8 cellular contexts compared by ENCODE assay signal in the genomic region with DNA sequence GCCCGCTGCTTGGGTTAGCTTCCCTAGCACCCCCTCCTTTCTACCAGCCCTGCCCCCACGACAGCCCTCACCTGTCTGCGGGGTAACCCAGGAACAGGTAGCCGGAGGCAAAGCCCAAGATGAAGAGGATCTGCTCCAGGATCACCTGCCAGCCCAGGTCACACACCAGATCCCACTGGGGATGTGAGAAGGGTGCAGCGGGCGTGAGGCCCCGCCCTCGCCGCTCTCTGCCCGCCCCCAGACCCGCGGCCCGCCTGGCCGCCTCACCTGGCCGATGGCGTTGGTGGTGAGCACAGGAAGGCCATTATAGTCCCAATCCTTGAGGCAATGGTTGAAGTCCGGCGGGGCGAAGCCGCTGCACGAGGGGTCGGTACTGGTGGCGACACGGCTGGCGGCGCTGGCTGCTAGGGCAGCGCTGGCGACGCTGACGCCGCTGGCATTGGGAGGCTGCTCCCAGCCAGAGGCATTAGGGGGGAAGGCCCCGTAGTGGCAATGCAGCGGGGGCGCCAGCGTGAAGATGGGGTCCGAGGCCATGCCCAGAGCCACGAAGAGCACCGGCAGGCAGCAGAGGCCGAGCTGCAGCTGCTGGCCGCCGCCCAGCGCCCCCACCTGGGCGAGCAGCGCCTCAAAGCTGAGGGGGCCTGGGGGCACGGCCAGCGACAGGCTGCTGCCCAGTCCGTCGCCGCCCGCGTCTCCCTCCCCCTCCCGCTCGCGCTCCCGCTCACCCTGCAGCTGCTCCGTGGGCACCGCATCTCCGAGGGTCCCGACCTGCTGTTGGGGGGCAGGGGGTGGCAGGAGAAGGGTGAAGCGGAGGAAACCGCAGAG. TPM values are rescaled to one million over a fixed set of nuclear protein-coding genes. Genes with fewer than 3 reads are reported as not detected.
DNase-seq lines count a peak whose midpoint lies in the region; ATAC-seq and TF ChIP-seq lines count a peak whose summit lies in the region.

No MANE protein-coding gene starts in this region.

- H4K20me1 ChIP-seq in SK-N-SH (ENCODE audit: insufficient read depth) (no peaks in the 10 kb centered on the region), neural cell (ENCODE audit: insufficient read depth) (no peaks in the 10 kb centered on the region)

- DNase-seq in EL (peak; percentile 10), SK-N-SH (peak; percentile 93), fibroblast of pulmonary artery (ENCODE audit: low read depth) (no peak), HUDEP-2 (lab: John Stamatoyannopoulos, UW; ENCODE audit: unreplicated experiment in 76 of 76) (no peak), cerebellar nuclear complex (lab: John Stamatoyannopoulos, UW) (no peak)

- H3K27me3 ChIP-seq in SK-N-SH (ENCODE audit: insufficient read depth) (no peaks in the 10 kb centered on the region), neural cell (ENCODE audit: insufficient read depth, low read depth, low read length) (no peaks in the 10 kb centered on the region)

- H3K4me1 ChIP-seq in SK-N-SH (ENCODE audit: control insufficient read depth in 1 of 2, insufficient read depth in 2 of 2, low read depth in 1 of 2, low read length in 1 of 2) = peaks cover 0 to 12% of the 10 kb centered on the region in 2 experiments; a peak in 1 of 4 replicates

- TF ChIP-seq RAD21 in SK-N-SH (IDR thresholded peaks at IDR 0.05; ENCODE audit: low read length) = no peak
- no peak for TF ChIP-seq RAD21 in neural cell (conservative IDR thresholded peaks at IDR 0.05)

- H3K27ac ChIP-seq in SK-N-SH (ENCODE audit: low read depth in 2 of 2, low read length in 1 of 2) (peak overlapping the region in 1 of 2 experiments; percentile 92; a peak in 2 of 4 replicates), neural cell (ENCODE audit: low read length) (peak overlapping the region; percentile 93)

- H3K4me3 ChIP-seq in SK-N-SH (ENCODE audit: low read depth in 2 of 2, low read length in 1 of 2) (peak overlapping the region; percentile 81 to 82), fibroblast of pulmonary artery (replicated peaks; ENCODE audit: low read depth, low read length) (peak overlapping the region; percentile 66), neural cell (ENCODE audit: low read length) (peak overlapping the region; percentile 99)

- POLR2A ChIA-PET in SK-N-SH (lab: Yijun Ruan, JAX) = interaction anchor here (0.6 to 4.1 kb wide), 7 partner anchors 9 to 128 kb away, joined by 3 to 45 read pairs (median 7); a partner anchor contains a TSS

- ATAC-seq in GM21526 (IDR thresholded peaks at IDR 0.05; ENCODE audit: low FRiP score, unreplicated experiment) (no peak), HG03139 (IDR thresholded peaks at IDR 0.05; ENCODE audit: unreplicated experiment) (no peak)

- no peaks in the 10 kb centered on the region for H3K9me2 ChIP-seq in SK-N-SH
- H3K9me2 ChIP-seq in neural cell (ENCODE audit: insufficient read depth, low read length) = no peaks in the 10 kb centered on the region

- H3K9ac ChIP-seq in SK-N-SH = peak overlapping the region; percentile 49
- H3K9ac ChIP-seq in neural cell (ENCODE audit: low read length) = peak overlapping the region; percentile 97

- 22% methylated on average over 15 of the region's 61 CpGs for WGBS in SK-N-SH (ENCODE audit: low lambda C conversion rate)

- H3K79me2 ChIP-seq in SK-N-SH (ENCODE audit: insufficient read depth) (no peaks in the 10 kb centered on the region), neural cell (replicated peaks; ENCODE audit: insufficient read depth, low read length) (no peaks in the 10 kb centered on the region)

- H3F3A ChIP-seq in SK-N-SH (replicated peaks; ENCODE audit: insufficient read depth) = no peaks in the 10 kb centered on the region
- H3F3A ChIP-seq in neural cell (ENCODE audit: insufficient read depth, low read length, poor library complexity, severe bottlenecking) = no peaks in the 10 kb centered on the region

- TF ChIP-seq EP300 in SK-N-SH (IDR thresholded peaks at IDR 0.05; ENCODE audit: borderline replicate concordance in 1 of 2, low read depth in 1 of 2, low read length in 1 of 2) (no peak), neural cell (conservative IDR thresholded peaks at IDR 0.05; ENCODE audit: poor library complexity, severe bottlenecking) (no peak)

- no peaks in the 10 kb centered on the region for H3K9me3 ChIP-seq in SK-N-SH
- H3K9me3 ChIP-seq in neural cell (ENCODE audit: low read length) = no peaks in the 10 kb centered on the region

- CTCF ChIA-PET in SK-N-SH (lab: Yijun Ruan, JAX) = interaction anchor here (0.6 to 4.0 kb wide), 15 partner anchors 9 to 532 kb away, joined by 3 to 30 read pairs (median 4); a partner anchor contains a TSS

- TF ChIP-seq CTCF in SK-N-SH (IDR thresholded peaks at IDR 0.05) (peak; percentile 22), fibroblast of pulmonary artery (IDR thresholded peaks at IDR 0.05; ENCODE audit: low read length, missing control alignments) (no peak), neural cell (IDR thresholded peaks at IDR 0.05; ENCODE audit: poor library complexity, severe bottlenecking) (peak; percentile 50)

- peaks cover 0 to 2% of the 10 kb centered on the region in 2 experiments for H3K36me3 ChIP-seq in SK-N-SH (replicated peaks in 1 of 2; ENCODE audit: control insufficient read depth in 1 of 2, insufficient read depth in 2 of 2, low read length in 1 of 2)
- no peaks in the 10 kb centered on the region for H3K36me3 ChIP-seq in neural cell (ENCODE audit: insufficient read depth, low read length)

- H2AFZ ChIP-seq in SK-N-SH (ENCODE audit: low read depth) (peak overlapping the region; percentile 77; the same call in 1 of the 2 replicates), neural cell (ENCODE audit: low read depth, low read length) (peak overlapping the region; percentile 71)

- peak overlapping the region; percentile 96 for H3K4me2 ChIP-seq in SK-N-SH
- peak overlapping the region; percentile 87 for H3K4me2 ChIP-seq in neural cell (ENCODE audit: low read length)

TF ChIP-seq in SK-N-SH, 30 proteins besides CTCF, POLR2A, EP300 and RAD21:
- TF ChIP-seq MXI1 (IDR thresholded peaks at IDR 0.05; ENCODE audit: low read depth, low read length) (peak; percentile 32), TEAD4 (IDR thresholded peaks at IDR 0.05; ENCODE audit: borderline replicate concordance, insufficient read depth) (no peak)
- TF ChIP-seq, protein P1, sequence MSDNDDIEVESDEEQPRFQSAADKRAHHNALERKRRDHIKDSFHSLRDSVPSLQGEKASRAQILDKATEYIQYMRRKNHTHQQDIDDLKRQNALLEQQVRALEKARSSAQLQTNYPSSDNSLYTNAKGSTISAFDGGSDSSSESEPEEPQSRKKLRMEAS (IDR thresholded peaks at IDR 0.05; ENCODE audit: low read depth) = peak; percentile 10; the same call in 1 of the 2 replicates

TF ChIP-seq in neural cell, 6 proteins besides CTCF, POLR2A, EP300 and RAD21 (continues in another document):
- TF ChIP-seq EZH2 (IDR thresholded peaks at IDR 0.05; ENCODE audit: borderline replicate concordance, insufficient read depth, low read length, poor library complexity, severe bottlenecking) = no peak
- TF ChIP-seq, protein P2, sequence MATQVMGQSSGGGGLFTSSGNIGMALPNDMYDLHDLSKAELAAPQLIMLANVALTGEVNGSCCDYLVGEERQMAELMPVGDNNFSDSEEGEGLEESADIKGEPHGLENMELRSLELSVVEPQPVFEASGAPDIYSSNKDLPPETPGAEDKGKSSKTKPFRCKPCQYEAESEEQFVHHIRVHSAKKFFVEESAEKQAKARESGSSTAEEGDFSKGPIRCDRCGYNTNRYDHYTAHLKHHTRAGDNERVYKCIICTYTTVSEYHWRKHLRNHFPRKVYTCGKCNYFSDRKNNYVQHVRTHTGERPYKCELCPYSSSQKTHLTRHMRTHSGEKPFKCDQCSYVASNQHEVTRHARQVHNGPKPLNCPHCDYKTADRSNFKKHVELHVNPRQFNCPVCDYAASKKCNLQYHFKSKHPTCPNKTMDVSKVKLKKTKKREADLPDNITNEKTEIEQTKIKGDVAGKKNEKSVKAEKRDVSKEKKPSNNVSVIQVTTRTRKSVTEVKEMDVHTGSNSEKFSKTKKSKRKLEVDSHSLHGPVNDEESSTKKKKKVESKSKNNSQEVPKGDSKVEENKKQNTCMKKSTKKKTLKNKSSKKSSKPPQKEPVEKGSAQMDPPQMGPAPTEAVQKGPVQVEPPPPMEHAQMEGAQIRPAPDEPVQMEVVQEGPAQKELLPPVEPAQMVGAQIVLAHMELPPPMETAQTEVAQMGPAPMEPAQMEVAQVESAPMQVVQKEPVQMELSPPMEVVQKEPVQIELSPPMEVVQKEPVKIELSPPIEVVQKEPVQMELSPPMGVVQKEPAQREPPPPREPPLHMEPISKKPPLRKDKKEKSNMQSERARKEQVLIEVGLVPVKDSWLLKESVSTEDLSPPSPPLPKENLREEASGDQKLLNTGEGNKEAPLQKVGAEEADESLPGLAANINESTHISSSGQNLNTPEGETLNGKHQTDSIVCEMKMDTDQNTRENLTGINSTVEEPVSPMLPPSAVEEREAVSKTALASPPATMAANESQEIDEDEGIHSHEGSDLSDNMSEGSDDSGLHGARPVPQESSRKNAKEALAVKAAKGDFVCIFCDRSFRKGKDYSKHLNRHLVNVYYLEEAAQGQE (IDR thresholded peaks at IDR 0.05; ENCODE audit: borderline replicate concordance) = no peak
- no peak for TF ChIP-seq TAF1 (IDR thresholded peaks at IDR 0.05; ENCODE audit: low read depth)
- no peak for TF ChIP-seq MXI1 (conservative IDR thresholded peaks at IDR 0.05; ENCODE audit: poor library complexity, severe bottlenecking)

RNA-seq across cellular contexts. Expression of a gene that starts 0.8 kb away (rescaled TPM):
- polyA plus RNA-seq in SK-N-SH (2012; rRNA removed) (20.6 and 27.2 TPM in 2 replicates), neural cell (182 and 201 TPM in 2 replicates)
- polyA plus RNA-seq in SK-N-SH (2012; cell fraction: cytosol; rRNA removed) = 6.7 and 12.0 TPM in 2 replicates
- polyA plus RNA-seq in SK-N-SH (2012; cell fraction: nucleus; rRNA removed) = 94.2 and 116 TPM in 2 replicates
- polyA minus RNA-seq in neural cell = 136 and 168 TPM in 2 replicates

RNA-seq across cellular contexts. Expression of a gene that starts 13.1 kb away (rescaled TPM):
- 2.6 and 4.4 TPM in 2 replicates for polyA plus RNA-seq in SK-N-SH (2012; rRNA removed)
- polyA plus RNA-seq in SK-N-SH (2012; cell fraction: cytosol; rRNA removed) = 1.8 and 3.4 TPM in 2 replicates
- 9.6 and 13.4 TPM in 2 replicates for polyA plus RNA-seq in SK-N-SH (2012; cell fraction: nucleus; rRNA removed)
- polyA plus RNA-seq in neural cell = 0.48 and 0.92 TPM in 2 replicates
- 1.3 and 1.5 TPM in 2 replicates for polyA minus RNA-seq in neural cell

RNA-seq across cellular contexts. Expression of a gene that starts 20.7 kb away (rescaled TPM):
- polyA plus RNA-seq in SK-N-SH (2012; rRNA removed) (not detected in 2 replicates), neural cell (not detected in 2 replicates)
- polyA plus RNA-seq in SK-N-SH (2012; cell fraction: cytosol; rRNA removed) = not detected in 2 replicates
- polyA plus RNA-seq in SK-N-SH (2012; cell fraction: nucleus; rRNA removed) = 0.04 TPM in 1 of 2 replicates, not detected in the other
- polyA minus RNA-seq in neural cell = not detected in 2 replicates

RNA-seq across cellular contexts. Expression of a gene that starts 25.0 kb away (rescaled TPM):
- polyA plus RNA-seq in SK-N-SH (2012; rRNA removed) (0.13 TPM in 1 of 2 replicates, not detected in the other), neural cell (not detected in 2 replicates)
- polyA plus RNA-seq in SK-N-SH (2012; cell fraction: cytosol; rRNA removed) = not detected in 2 replicates
- polyA plus RNA-seq in SK-N-SH (2012; cell fraction: nucleus; rRNA removed) = not detected in 2 replicates
- not detected in 2 replicates for polyA minus RNA-seq in neural cell

RNA-seq across cellular contexts. Expression of a gene that starts 30.6 kb away (rescaled TPM):
- 266 and 444 TPM in 2 replicates for polyA plus RNA-seq in SK-N-SH (2012; rRNA removed)
- 167 and 172 TPM in 2 replicates for polyA plus RNA-seq in SK-N-SH (2012; cell fraction: cytosol; rRNA removed)
- polyA plus RNA-seq in SK-N-SH (2012; cell fraction: nucleus; rRNA removed) = 987 and 2,028 TPM in 2 replicates
- 431 and 532 TPM in 2 replicates for polyA plus RNA-seq in neural cell
- 80.8 and 103 TPM in 2 replicates for polyA minus RNA-seq in neural cell

Comparison
In these comparisons a context has a peak if more than half of its experiments do, and no peak if none do; other contexts are left out.
1. DNase-seq: peak in EL (single experiment) and SK-N-SH (single experiment); none in fibroblast of pulmonary artery (single experiment), HUDEP-2 (0 of 76) and cerebellar nuclear complex (0 of 2).
2. Peak in every context shown above with its lines, with median percentiles within 50 percentile points of each other: H3K4me3 ChIP-seq.